Comparison of ENCODE assay signal across 22 cellular contexts in genomic region chr4:173009129-173009823, GRCh38.
A peak's percentile ranks its signal among the peaks of the same experiment; 100 is the strongest.
DNase-seq lines count a peak whose midpoint lies in the region; ATAC-seq lines count a peak whose summit lies in the region.
"Had no signal": no experiment of that assay in that cellular context is flagged by ENCODE, and none has a peak within 500 bp of the region (broad histone marks: within the 10 kb centered on the region; RNA-seq: fewer than 3 reads in every experiment).

No MANE protein-coding gene starts in this region.

- ATAC-seq in GM21737 (IDR thresholded peaks at IDR 0.05; ENCODE audit: unreplicated experiment) = no peak
- ATAC-seq: A549; esophagus mucosa; left lobe of liver; natural killer cell treated with Interleukin-12 subunit alpha and Interleukin-12 subunit beta and Interleukin-15 and Interleukin-18, amount 100 ng/mL, for 72 hours; stimulated activated naive B cell treated with anti-CD40 and anti-IgM and Interleukin-4, amounts not matched to agents 10 μg/mL and 1 μg/mL and 100 μg/mL, for 72 hours had no signal

- DNase-seq in NCI-H2171 treated with DMSO at 0.1 percent for 48 hours (lab: John Stamatoyannopoulos, UW) (peak; percentile 18), NCI-H2171 (lab: John Stamatoyannopoulos, UW) (no peak), RPMI7951 (ENCODE audit: low read depth) (peak; percentile 24), dermis blood vessel endothelial cell (peak; percentile 13), renal cortical epithelial cell (ENCODE audit: low read depth) (peak; percentile 28), AML-193 (lab: John Stamatoyannopoulos, UW) (no peak)
- no peak for DNase-seq in effector CD4-positive, alpha-beta T cell
- DNase-seq: activated CD4-positive, alpha-beta memory T cell treated with anti-CD3 and anti-CD28 coated beads, Interleukin-2, amount 10 ng/mL, durations not matched to agents 7 days and 5 days; activated CD4-positive, CD25-positive, alpha-beta regulatory T cell; activated naive CD4-positive, alpha-beta T cell; glutamatergic neuron; H9; NCI-H1436 treated with DMSO at 0.1 percent for 48 hours; NCI-H2227 treated with DMSO at 0.1 percent for 48 hours; sigmoid colon; SK-N-SH; stimulated activated naive B cell treated with anti-CD40 and anti-IgM and Interleukin-4, amounts not matched to agents 10 μg/mL and 1 μg/mL and 100 μg/mL, for 72 hours had no signal

Comparison
In these comparisons a context has a peak if more than half of its experiments do, and no peak if none do; other contexts are left out.
1. DNase-seq: peak in NCI-H2171 treated with DMSO at 0.1 percent for 48 hours (single experiment), RPMI7951 (single experiment), dermis blood vessel endothelial cell (single experiment) and renal cortical epithelial cell (single experiment); none in NCI-H2171 (single experiment), AML-193 (0 of 2) and effector CD4-positive, alpha-beta T cell (single experiment).